Comparison of ENCODE assay signal across 8 cellular contexts in genomic region chr12:9798008-9798619, GRCh38. TPM values are rescaled to one million over a fixed set of nuclear protein-coding genes. Genes with fewer than 3 reads are reported as not detected.
DNase-seq lines count a peak whose midpoint lies in the region; ATAC-seq, FAIRE-seq and TF ChIP-seq lines count a peak whose summit lies in the region.

No MANE protein-coding gene starts in this region.

- peak overlapping the region in 1 of 2 donors; percentile 31 for H3K27ac Mint-ChIP-seq in activated naive CD4-positive, alpha-beta T cell treated with anti-CD3 and anti-CD28 coated beads, Interleukin-2, amount 50 U/mL, for 72 hours

- DNase-seq in D721Med (ENCODE audit: insufficient read length, low spot score) (no peak), islet precursor cell (peak; percentile 94), SHP77 treated with DMSO at 0.1 percent for 48 hours (lab: John Stamatoyannopoulos, UW) (no peak)
- peak; percentile 44 to 72 for DNase-seq in activated naive CD4-positive, alpha-beta T cell treated with anti-CD3 and anti-CD28 coated beads, Interleukin-2, amount 50 U/mL, for 72 hours (ENCODE audit: low spot score in 2 of 2)
- DNase-seq in stimulated activated CD8-positive, alpha-beta memory T cell treated with anti-CD3 and anti-CD28 coated beads, Interleukin-12 subunit alpha, Interleukin-12 subunit beta, amount 100 ng/mL, for 4 hours (ENCODE audit: low read depth): peak; percentile 28

- no peak for FAIRE-seq in D721Med (lab: Jason Lieb, UNC)

- peaks cover 0 to 6% of the 10 kb centered on the region in 2 donors for H3K36me3 Mint-ChIP-seq in activated naive CD4-positive, alpha-beta T cell treated with anti-CD3 and anti-CD28 coated beads, Interleukin-2, amount 50 U/mL, for 72 hours

- peak; percentile 29 for TF ChIP-seq CTCF in D721Med (IDR thresholded peaks at IDR 0.05; ENCODE audit: insufficient read depth, missing control alignments)

- ATAC-seq in GM21360 (IDR thresholded peaks at IDR 0.05; ENCODE audit: unreplicated experiment) (peak; percentile 98), HG03565 (IDR thresholded peaks at IDR 0.05; ENCODE audit: unreplicated experiment) (peak; percentile 93), SK-N-SH treated with all-trans-retinoic acid at 6 μM for 48 hours (peak; percentile 54; the same call in 2 of the 3 replicates)
- ATAC-seq in activated naive CD4-positive, alpha-beta T cell treated with anti-CD3 and anti-CD28 coated beads, Interleukin-2, amount 50 U/mL, for 72 hours: peak; percentile 70 to 91

- H3K9me3 Mint-ChIP-seq in activated naive CD4-positive, alpha-beta T cell treated with anti-CD3 and anti-CD28 coated beads, Interleukin-2, amount 50 U/mL, for 72 hours: no peaks in the 10 kb centered on the region

TF ChIP-seq in SK-N-SH treated with all-trans-retinoic acid at 6 μM for 48 hours, 23 proteins besides CTCF, POLR2A, EP300 and RAD21:
- TF ChIP-seq ZC3H10 (CRISPR knock-in tag; IDR thresholded peaks at IDR 0.05) (no peak), PATZ1 (CRISPR knock-in tag; IDR thresholded peaks at IDR 0.05; ENCODE audit: borderline replicate concordance) (no peak), ZNF565 (CRISPR knock-in tag; conservative IDR thresholded peaks at IDR 0.05; ENCODE audit: low read depth) (no peak), TSHZ2 (CRISPR knock-in tag; IDR thresholded peaks at IDR 0.05) (no peak), TCF4 (CRISPR knock-in tag; IDR thresholded peaks at IDR 0.05; ENCODE audit: borderline replicate concordance) (no peak), ARNTL (CRISPR knock-in tag; IDR thresholded peaks at IDR 0.05; ENCODE audit: borderline replicate concordance, low read depth) (no peak), ZFP3 (CRISPR knock-in tag; IDR thresholded peaks at IDR 0.05) (no peak), POU6F1 (CRISPR knock-in tag; IDR thresholded peaks at IDR 0.05; ENCODE audit: borderline replicate concordance, low read depth) (no peak), ZFP30 (CRISPR knock-in tag; IDR thresholded peaks at IDR 0.05) (no peak), CREB5 (CRISPR knock-in tag; IDR thresholded peaks at IDR 0.05; ENCODE audit: low read depth) (no peak), CSDC2 (CRISPR knock-in tag; IDR thresholded peaks at IDR 0.05) (no peak), TOX (CRISPR knock-in tag; IDR thresholded peaks at IDR 0.05; ENCODE audit: borderline replicate concordance) (no peak), ZNF8 (CRISPR knock-in tag; IDR thresholded peaks at IDR 0.05) (no peak), SNAI2 (CRISPR knock-in tag; IDR thresholded peaks at IDR 0.05) (no peak), ISL1 (CRISPR knock-in tag; IDR thresholded peaks at IDR 0.05) (no peak), BACH2 (CRISPR knock-in tag; IDR thresholded peaks at IDR 0.05; ENCODE audit: borderline replicate concordance) (no peak), CSRNP3 (CRISPR knock-in tag; IDR thresholded peaks at IDR 0.05) (no peak), RARB (CRISPR knock-in tag; IDR thresholded peaks at IDR 0.05) (no peak), OSR1 (CRISPR knock-in tag; IDR thresholded peaks at IDR 0.05) (no peak), PPARA (CRISPR knock-in tag; IDR thresholded peaks at IDR 0.05; ENCODE audit: borderline replicate concordance) (no peak)
TF ChIP-seq in SK-N-SH treated with all-trans-retinoic acid at 6 μM for 48 hours: peak in this region for 0.

RNA-seq across cellular contexts. Expression of gene KLRF1, which starts 29.2 kb away (rescaled TPM):
- under 1 TPM in 1 of 2 donors, not detected in 1; 0.45 TPM for total RNA-seq in activated naive CD4-positive, alpha-beta T cell treated with anti-CD3 and anti-CD28 coated beads, Interleukin-2, amount 50 U/mL, for 72 hours

RNA-seq across cellular contexts. Expression of gene CD69, which starts 37.4 kb away (rescaled TPM):
- 10 to 100 TPM; 72.7 to 91.1 TPM for total RNA-seq in activated naive CD4-positive, alpha-beta T cell treated with anti-CD3 and anti-CD28 coated beads, Interleukin-2, amount 50 U/mL, for 72 hours

Comparison
In these comparisons a context has a peak if more than half of its experiments do, and no peak if none do; other contexts are left out.
1. DNase-seq: peak in activated naive CD4-positive, alpha-beta T cell treated with anti-CD3 and anti-CD28 coated beads, Interleukin-2, amount 50 U/mL, for 72 hours (2 of 2), islet precursor cell (single experiment) and stimulated activated CD8-positive, alpha-beta memory T cell treated with anti-CD3 and anti-CD28 coated beads, Interleukin-12 subunit alpha, Interleukin-12 subunit beta, amount 100 ng/mL, for 4 hours (single experiment); none in D721Med (single experiment) and SHP77 treated with DMSO at 0.1 percent for 48 hours (single experiment).
2. Peak in every context shown above with its lines, with median percentiles within 50 percentile points of each other: ATAC-seq.